16 cellular contexts compared by ENCODE assay signal in the genomic region with DNA sequence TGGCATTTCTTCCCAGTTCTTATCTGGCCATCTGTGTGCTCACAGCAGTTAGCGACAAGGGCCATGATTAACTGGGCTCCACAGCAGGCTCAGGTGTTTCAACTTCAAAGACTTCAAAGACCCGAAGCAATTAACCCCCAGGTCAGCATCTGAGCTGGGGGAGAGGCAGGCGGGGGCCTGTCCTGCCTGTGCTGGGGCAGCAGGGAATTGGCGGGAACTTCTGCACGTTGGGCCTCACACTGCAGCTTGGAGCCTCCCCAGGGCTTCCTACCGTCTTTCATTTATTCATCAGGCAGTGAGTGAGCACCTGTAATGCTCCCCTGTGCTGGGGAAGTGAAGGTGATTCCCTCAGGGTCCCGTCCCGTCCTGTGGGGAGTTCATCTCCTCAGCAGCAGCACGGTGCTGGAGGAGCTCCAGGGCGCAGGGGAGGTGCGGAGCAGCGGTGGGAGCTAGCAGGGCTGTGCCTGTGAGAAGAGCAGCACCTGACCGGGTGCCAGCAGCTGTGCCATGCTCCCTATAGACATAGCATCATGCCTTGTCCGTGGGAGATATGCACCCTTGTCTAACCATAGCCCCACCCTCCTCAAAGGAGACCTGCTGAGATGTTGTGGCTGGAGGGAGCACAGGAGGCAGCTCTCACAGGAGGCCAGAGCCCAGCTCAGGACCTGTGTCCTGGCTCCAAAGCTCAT. TPM values are rescaled to one million over a fixed set of nuclear protein-coding genes. Genes with fewer than 3 reads are reported as not detected.
DNase-seq lines count a peak whose midpoint lies in the region; ATAC-seq and TF ChIP-seq lines count a peak whose summit lies in the region.
"Had no signal": no experiment of that assay in that cellular context is flagged by ENCODE, and none has a peak within 500 bp of the region (broad histone marks: within the 10 kb centered on the region; RNA-seq: fewer than 3 reads in every experiment).

No MANE protein-coding gene starts in this region.

- no peaks in the 10 kb centered on the region for H3K9me3 Mint-ChIP-seq in Caco-2 (ENCODE audit: unreplicated experiment)
- H3K9me3 Mint-ChIP-seq: CD4-positive, alpha-beta memory T cell had no signal

- H3K9me3 ChIP-seq in Caco-2 (no peaks in the 10 kb centered on the region), HEK293 (ENCODE audit: control insufficient read depth, insufficient read depth, low read depth, low read length) (no peaks in the 10 kb centered on the region)
- H3K9me3 ChIP-seq: BE2C, SJSA1 had no signal

- H3K4me1 ChIP-seq in Caco-2 = peaks cover 37% of the 10 kb centered on the region
- H3K4me1 ChIP-seq in HEK293 (ENCODE audit: control insufficient read depth, insufficient read depth, low read length) = no peaks in the 10 kb centered on the region
- H3K4me1 ChIP-seq: BE2C, SJSA1 had no signal

- peak; percentile 68 to 76 for DNase-seq in Caco-2
- peak; percentile 11 for DNase-seq in iPS-NIHi11 (ENCODE audit: low spot score)
- DNase-seq in posterior vena cava (ENCODE audit: low spot score) = peak; percentile 75
- no peak for DNase-seq in cortex of kidney (lab: John Stamatoyannopoulos, UW)
- no peak for DNase-seq in NCI-H524 (lab: John Stamatoyannopoulos, UW)
- DNase-seq: BE2C; CD4-positive, alpha-beta memory T cell; DMS79 treated with DMSO at 0.1 percent for 48 hours; GDM1; NCI-H1436; NCI-H2081; NCI-H2227 treated with DMSO at 0.1 percent for 48 hours had no signal

- H3K27me3 Mint-ChIP-seq in Caco-2 (ENCODE audit: insufficient read depth, unreplicated experiment) = no peaks in the 10 kb centered on the region

- H3K27ac Mint-ChIP-seq in Caco-2 (ENCODE audit: unreplicated experiment) = peak overlapping the region; percentile 75
- H3K27ac Mint-ChIP-seq: CD4-positive, alpha-beta memory T cell had no signal

- TF ChIP-seq CTCF in Caco-2 (IDR thresholded peaks at IDR 0.05; ENCODE audit: insufficient read depth in 1 of 2, low read depth in 1 of 2, low read length in 1 of 2, severe bottlenecking in 1 of 2, unreplicated experiment in 1 of 2) = no peak
- no peak for TF ChIP-seq CTCF in HEK293 (tag by site-specific recombination; IDR thresholded peaks at IDR 0.05)

- BruUV-seq in Caco-2 (replicated peaks; lab: Mats Ljungman, UMichigan) = no TSS peak

- CTCF ChIA-PET in Caco-2 (lab: Charles Lee) = interaction anchor here (0.6 to 3.2 kb wide), 2 partner anchors 9 to 70 kb away, joined by 12 to 20 read pairs; no protein-coding TSS in a partner anchor
- CTCF ChIA-PET in HEK293 (lab: Yijun Ruan, JAX) = interaction anchor here (0.5 to 1.1 kb wide), 2 partner anchors 13 to 403 kb away, joined by 3 read pairs; no protein-coding TSS in a partner anchor

- H3K36me3 ChIP-seq in Caco-2 (ENCODE audit: control insufficient read depth, insufficient read depth, low read length) (no peaks in the 10 kb centered on the region), HEK293 (ENCODE audit: control insufficient read depth in 2 of 2, insufficient read depth in 1 of 2, low read length in 2 of 2) (no peaks in the 10 kb centered on the region)
- H3K36me3 ChIP-seq: BE2C, SJSA1 had no signal

- no peaks in the 10 kb centered on the region for H3K36me3 Mint-ChIP-seq in Caco-2 (ENCODE audit: insufficient read depth, unreplicated experiment)
- H3K36me3 Mint-ChIP-seq: CD4-positive, alpha-beta memory T cell had no signal

- H3K4me3 ChIP-seq in Caco-2 (ENCODE audit: low read depth, low read length) (no peak overlapping the region), HEK293 (ENCODE audit: low read depth, low read length) (no peak overlapping the region)
- H3K4me3 ChIP-seq: SJSA1 had no signal

- no peak overlapping the region for H3K4me3 Mint-ChIP-seq in Caco-2 (ENCODE audit: unreplicated experiment)
- H3K4me3 Mint-ChIP-seq: CD4-positive, alpha-beta memory T cell had no signal

- POLR2A ChIA-PET in Caco-2 (lab: Charles Lee) = no interaction called here
- POLR2A ChIA-PET in HEK293 (lab: Yijun Ruan, JAX) = no interaction called here

- H3K27me3 ChIP-seq in Caco-2 (replicated peaks; ENCODE audit: control insufficient read depth, insufficient read depth, low read length) = no peaks in the 10 kb centered on the region
- H3K27me3 ChIP-seq: BE2C had no signal

- H3K27ac ChIP-seq in HEK293 (ENCODE audit: extremely low read depth, low read depth, low read length) = no peak overlapping the region
- H3K27ac ChIP-seq: SJSA1 had no signal

- ATAC-seq in HG02588 (IDR thresholded peaks at IDR 0.05; ENCODE audit: unreplicated experiment) = no peak

- intact Hi-C loops in Caco-2 (cut with micrococcal nuclease; ENCODE audit: unreplicated experiment) (loop anchor here (2.0 to 5.0 kb wide), 2 partner anchors 42 to 224 kb away; no protein-coding TSS in a partner anchor), posterior vena cava (cut with DNase I) (no loop called here)

- peaks cover 18% of the 10 kb centered on the region for H3K4me1 Mint-ChIP-seq in Caco-2 (ENCODE audit: low read depth, unreplicated experiment)
- H3K4me1 Mint-ChIP-seq: CD4-positive, alpha-beta memory T cell had no signal

TF ChIP-seq in HEK293, 187 proteins besides CTCF, POLR2A, EP300 and RAD21:
- TF ChIP-seq ZNF423 (tag by site-specific recombination; IDR thresholded peaks at IDR 0.05) = no peak
- no peak for TF ChIP-seq RBAK (tag by site-specific recombination; IDR thresholded peaks at IDR 0.05)
- no peak for TF ChIP-seq ZNF658 (tag by site-specific recombination; IDR thresholded peaks at IDR 0.05)
- peak; percentile 12; the same call in 1 of the 2 replicates for TF ChIP-seq GLIS1 (tag by site-specific recombination; IDR thresholded peaks at IDR 0.05)
- no peak for TF ChIP-seq ZNF404 (tag by site-specific recombination; IDR thresholded peaks at IDR 0.05)
- no peak for TF ChIP-seq ZNF148 (tag by site-specific recombination; IDR thresholded peaks at IDR 0.05; ENCODE audit: borderline replicate concordance)
- TF ChIP-seq, protein P1, sequence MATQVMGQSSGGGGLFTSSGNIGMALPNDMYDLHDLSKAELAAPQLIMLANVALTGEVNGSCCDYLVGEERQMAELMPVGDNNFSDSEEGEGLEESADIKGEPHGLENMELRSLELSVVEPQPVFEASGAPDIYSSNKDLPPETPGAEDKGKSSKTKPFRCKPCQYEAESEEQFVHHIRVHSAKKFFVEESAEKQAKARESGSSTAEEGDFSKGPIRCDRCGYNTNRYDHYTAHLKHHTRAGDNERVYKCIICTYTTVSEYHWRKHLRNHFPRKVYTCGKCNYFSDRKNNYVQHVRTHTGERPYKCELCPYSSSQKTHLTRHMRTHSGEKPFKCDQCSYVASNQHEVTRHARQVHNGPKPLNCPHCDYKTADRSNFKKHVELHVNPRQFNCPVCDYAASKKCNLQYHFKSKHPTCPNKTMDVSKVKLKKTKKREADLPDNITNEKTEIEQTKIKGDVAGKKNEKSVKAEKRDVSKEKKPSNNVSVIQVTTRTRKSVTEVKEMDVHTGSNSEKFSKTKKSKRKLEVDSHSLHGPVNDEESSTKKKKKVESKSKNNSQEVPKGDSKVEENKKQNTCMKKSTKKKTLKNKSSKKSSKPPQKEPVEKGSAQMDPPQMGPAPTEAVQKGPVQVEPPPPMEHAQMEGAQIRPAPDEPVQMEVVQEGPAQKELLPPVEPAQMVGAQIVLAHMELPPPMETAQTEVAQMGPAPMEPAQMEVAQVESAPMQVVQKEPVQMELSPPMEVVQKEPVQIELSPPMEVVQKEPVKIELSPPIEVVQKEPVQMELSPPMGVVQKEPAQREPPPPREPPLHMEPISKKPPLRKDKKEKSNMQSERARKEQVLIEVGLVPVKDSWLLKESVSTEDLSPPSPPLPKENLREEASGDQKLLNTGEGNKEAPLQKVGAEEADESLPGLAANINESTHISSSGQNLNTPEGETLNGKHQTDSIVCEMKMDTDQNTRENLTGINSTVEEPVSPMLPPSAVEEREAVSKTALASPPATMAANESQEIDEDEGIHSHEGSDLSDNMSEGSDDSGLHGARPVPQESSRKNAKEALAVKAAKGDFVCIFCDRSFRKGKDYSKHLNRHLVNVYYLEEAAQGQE (tag by site-specific recombination; IDR thresholded peaks at IDR 0.05) = no peak
- no peak for TF ChIP-seq ZNF280C (tag by site-specific recombination; IDR thresholded peaks at IDR 0.05)
- no peak for TF ChIP-seq KLF10 (tag by site-specific recombination; IDR thresholded peaks at IDR 0.05)
- peak; percentile 45; the same call in 1 of the 2 replicates for TF ChIP-seq ZIC2 (tag by site-specific recombination; IDR thresholded peaks at IDR 0.05)
- TF ChIP-seq ZNF621 (tag by site-specific recombination; IDR thresholded peaks at IDR 0.05) = no peak

RNA-seq across cellular contexts. Expression of gene FRMD1, which starts 51.8 kb away (rescaled TPM):
- total RNA-seq in Caco-2 (2022) (0.07 and 0.14 TPM in 2 replicates), posterior vena cava (under 1 TPM in 1 of 2 donors, not detected in 1; 0.14 TPM)
- total RNA-seq: CD4-positive, alpha-beta memory T cell; LHCN-M2; SJSA1 had no signal

Comparison
In these comparisons a context has a peak if more than half of its experiments do, and no peak if none do; other contexts are left out.
1. DNase-seq: peak in Caco-2 (2 of 2), iPS-NIHi11 (single experiment) and posterior vena cava (single experiment); none in cortex of kidney (single experiment) and NCI-H524 (0 of 2).